1 cellular context compared by ENCODE assay signal in genomic region chr1:78040484-78041089, GRCh38.
TF ChIP-seq lines count a peak whose summit lies in the region.

No MANE protein-coding gene starts in this region.

TF ChIP-seq in GM12891, 5 proteins besides CTCF, POLR2A, EP300 and RAD21:
- TF ChIP-seq PAX5 (IDR thresholded peaks at IDR 0.05; ENCODE audit: insufficient read depth, low read length, severe bottlenecking) (no peak), POU2F2 (IDR thresholded peaks at IDR 0.05; ENCODE audit: low read depth, low read length) (no peak), SPI1 (IDR thresholded peaks at IDR 0.05; ENCODE audit: low read depth, low read length) (no peak), TAF1 (IDR thresholded peaks at IDR 0.05; ENCODE audit: low read depth, low read length) (no peak), POLR2AphosphoS5 (IDR thresholded peaks at IDR 0.05; ENCODE audit: low read depth, low read length) (no peak)
